Comparison of ENCODE assay signal across 13 cellular contexts in genomic region chr3:10187295-10187876, GRCh38. TPM values are rescaled to one million over a fixed set of nuclear protein-coding genes. Genes with fewer than 3 reads are reported as not detected.
A peak's percentile ranks its signal among the peaks of the same experiment; 100 is the strongest.
DNase-seq lines count a peak whose midpoint lies in the region; ATAC-seq and TF ChIP-seq lines count a peak whose summit lies in the region.
"Had no signal": no experiment of that assay in that cellular context is flagged by ENCODE, and none has a peak within 500 bp of the region (broad histone marks: within the 10 kb centered on the region; RNA-seq: fewer than 3 reads in every experiment).

No MANE protein-coding gene starts in this region.

- no peaks in the 10 kb centered on the region for H3K9me3 Mint-ChIP-seq in CD4-positive, alpha-beta memory T cell
- H3K9me3 Mint-ChIP-seq in nephron progenitor cell = no peaks in the 10 kb centered on the region
- no peaks in the 10 kb centered on the region for H3K9me3 Mint-ChIP-seq in stimulated activated naive B cell treated with anti-CD40 and anti-IgM and Interleukin-4, amounts not matched to agents 10 μg/mL and 1 μg/mL and 100 μg/mL, for 72 hours
- H3K9me3 Mint-ChIP-seq: activated T-cell treated with anti-CD3 and anti-CD28 coated beads, Interleukin-2, amount 50 U/mL, for 24 hours had no signal

- H3K4me1 Mint-ChIP-seq in CD4-positive, alpha-beta memory T cell = peaks cover 50 to 73% (median 62%) of the 10 kb centered on the region in 4 donors
- H3K4me1 Mint-ChIP-seq in nephron progenitor cell = peaks cover 46% of the 10 kb centered on the region
- peaks cover 46 to 77% of the 10 kb centered on the region in 2 donors for H3K4me1 Mint-ChIP-seq in stimulated activated naive B cell treated with anti-CD40 and anti-IgM and Interleukin-4, amounts not matched to agents 10 μg/mL and 1 μg/mL and 100 μg/mL, for 72 hours

- H3K36me3 ChIP-seq in CD4-positive, alpha-beta memory T cell (ENCODE audit: insufficient read depth, low read length) = peaks cover 5% of the 10 kb centered on the region
- H3K36me3 ChIP-seq in OCI-LY1 (ENCODE audit: insufficient read depth, low read length) (peaks cover 26% of the 10 kb centered on the region; the same call in 1 of the 2 replicates), brain microvascular endothelial cell (replicated peaks) (no peaks in the 10 kb centered on the region), uterus (no peaks in the 10 kb centered on the region)

- H3K4me1 ChIP-seq in CD4-positive, alpha-beta memory T cell (ENCODE audit: insufficient read depth, low read length) = peaks cover 67% of the 10 kb centered on the region
- peaks cover 64% of the 10 kb centered on the region for H3K4me1 ChIP-seq in OCI-LY1 (ENCODE audit: insufficient read depth, low read length, severe bottlenecking)
- H3K4me1 ChIP-seq in uterus = peaks cover 7 to 11% of the 10 kb centered on the region in 2 donors

- DNase-seq in CD4-positive, alpha-beta memory T cell = no peak
- DNase-seq in nephron progenitor cell (no peak), brain microvascular endothelial cell (no peak), uterus (no peak), G401 (ENCODE audit: low spot score) (no peak)
- no peak for DNase-seq in stimulated activated naive B cell treated with anti-CD40 and anti-IgM and Interleukin-4, amounts not matched to agents 10 μg/mL and 1 μg/mL and 100 μg/mL, for 72 hours
- DNase-seq: activated T-cell treated with anti-CD3 and anti-CD28 coated beads, Interleukin-2, amount 50 U/mL, for 24 hours; effector CD4-positive, alpha-beta T cell; HCEC 1CT; stimulated activated CD4-positive, alpha-beta T cell treated with anti-CD3 and anti-CD28 coated beads, Interleukin-2, amount 100 ng/mL, for 24 hours had no signal

- no peaks in the 10 kb centered on the region for H3K9me2 ChIP-seq in OCI-LY1 (ENCODE audit: low read depth, low read length)

- CTCF ChIA-PET in CD4-positive, alpha-beta memory T cell (lab: Charles Lee; ENCODE audit: partially characterized antibody) = interaction anchor here (0.8 to 2.4 kb wide), 5 partner anchors 22 to 55 kb away, joined by 4 to 15 read pairs (median 10); partner anchors contain the start of gene IRAK2

- H3K27me3 Mint-ChIP-seq in CD4-positive, alpha-beta memory T cell = no peaks in the 10 kb centered on the region
- no peaks in the 10 kb centered on the region for H3K27me3 Mint-ChIP-seq in nephron progenitor cell (ENCODE audit: low read depth, poor library complexity)
- H3K27me3 Mint-ChIP-seq in stimulated activated naive B cell treated with anti-CD40 and anti-IgM and Interleukin-4, amounts not matched to agents 10 μg/mL and 1 μg/mL and 100 μg/mL, for 72 hours = no peaks in the 10 kb centered on the region
- H3K27me3 Mint-ChIP-seq: activated T-cell treated with anti-CD3 and anti-CD28 coated beads, Interleukin-2, amount 50 U/mL, for 24 hours had no signal

- intact Hi-C loops in CD4-positive, alpha-beta memory T cell (cut with micrococcal nuclease) = no loop called here
- intact Hi-C loops in uterus (cut with DNase I; ENCODE audit: low total_unique reads) = no loop called here

- ATAC-seq in stimulated activated naive B cell treated with anti-CD40 and anti-IgM and Interleukin-4, amounts not matched to agents 10 μg/mL and 1 μg/mL and 100 μg/mL, for 72 hours (replicated peaks) = no peak

- no peaks in the 10 kb centered on the region for H3K79me2 ChIP-seq in OCI-LY1 (ENCODE audit: insufficient read depth, low read length)

- H3K4me3 Mint-ChIP-seq in CD4-positive, alpha-beta memory T cell = peak overlapping the region in 6 of 8 donors; percentile 20 to 74 (median 46)
- no peak overlapping the region for H3K4me3 Mint-ChIP-seq in nephron progenitor cell
- no peak overlapping the region for H3K4me3 Mint-ChIP-seq in stimulated activated naive B cell treated with anti-CD40 and anti-IgM and Interleukin-4, amounts not matched to agents 10 μg/mL and 1 μg/mL and 100 μg/mL, for 72 hours
- H3K4me3 Mint-ChIP-seq: activated T-cell treated with anti-CD3 and anti-CD28 coated beads, Interleukin-2, amount 50 U/mL, for 24 hours had no signal

- no peaks in the 10 kb centered on the region for H3K9me3 ChIP-seq in CD4-positive, alpha-beta memory T cell (ENCODE audit: control insufficient read depth in 1 of 2, low read length in 2 of 2)
- H3K9me3 ChIP-seq in OCI-LY1 (ENCODE audit: low read length) = no peaks in the 10 kb centered on the region
- no peaks in the 10 kb centered on the region for H3K9me3 ChIP-seq in uterus

- H3K4me3 ChIP-seq in CD4-positive, alpha-beta memory T cell (ENCODE audit: low read length in 2 of 2) = no peak overlapping the region
- no peak overlapping the region for H3K4me3 ChIP-seq in OCI-LY1 (ENCODE audit: low read depth, low read length, poor library complexity, severe bottlenecking)
- H3K4me3 ChIP-seq in brain microvascular endothelial cell (ENCODE audit: low read depth, low read length) = no peak overlapping the region
- H3K4me3 ChIP-seq in uterus = no peak overlapping the region
- H3K4me3 ChIP-seq: SK-N-MC had no signal

- H3F3A ChIP-seq in OCI-LY1 (ENCODE audit: insufficient read depth, low read length) = 0 out of 2 replicates have a peak, but pooled peaks cover 2% of the 10 kb centered on the region

- no peak for TF ChIP-seq POLR2A in uterus (IDR thresholded peaks at IDR 0.05)

- peak overlapping the region; percentile 74 to 96 (median 89) for H3K27ac Mint-ChIP-seq in CD4-positive, alpha-beta memory T cell
- peak overlapping the region; percentile 62 for H3K27ac Mint-ChIP-seq in nephron progenitor cell
- H3K27ac Mint-ChIP-seq in stimulated activated naive B cell treated with anti-CD40 and anti-IgM and Interleukin-4, amounts not matched to agents 10 μg/mL and 1 μg/mL and 100 μg/mL, for 72 hours = no peak overlapping the region

- in situ Hi-C loops in brain microvascular endothelial cell (cut with HindIII; ENCODE audit: low pct_ligation_motif_present, low sequenced_read_pairs) (no loop called here), G401 (cut with HindIII; ENCODE audit: low sequenced_read_pairs) (no loop called here)

- no peak overlapping the region for H2AFZ ChIP-seq in OCI-LY1 (ENCODE audit: low read length)

- peaks cover 4 to 11% of the 10 kb centered on the region in 2 donors for H3K36me3 Mint-ChIP-seq in CD4-positive, alpha-beta memory T cell
- H3K36me3 Mint-ChIP-seq in nephron progenitor cell (ENCODE audit: low read depth) = no peaks in the 10 kb centered on the region
- peaks cover 6 to 18% of the 10 kb centered on the region in 2 donors for H3K36me3 Mint-ChIP-seq in stimulated activated naive B cell treated with anti-CD40 and anti-IgM and Interleukin-4, amounts not matched to agents 10 μg/mL and 1 μg/mL and 100 μg/mL, for 72 hours

- H3K4me2 ChIP-seq in OCI-LY1 (ENCODE audit: low read length) = no peak overlapping the region

- H3K27me3 ChIP-seq in CD4-positive, alpha-beta memory T cell (ENCODE audit: insufficient read depth, low read length) = no peaks in the 10 kb centered on the region
- H3K27me3 ChIP-seq in OCI-LY1 (ENCODE audit: insufficient read depth, low read length) (no peaks in the 10 kb centered on the region), brain microvascular endothelial cell (replicated peaks) (no peaks in the 10 kb centered on the region), uterus (no peaks in the 10 kb centered on the region)

- no peak for TF ChIP-seq CTCF in OCI-LY1 (IDR thresholded peaks at IDR 0.05; ENCODE audit: low read length)
- TF ChIP-seq CTCF in nephron progenitor cell (IDR thresholded peaks at IDR 0.05) = no peak
- no peak for TF ChIP-seq CTCF in brain microvascular endothelial cell (IDR thresholded peaks at IDR 0.05; ENCODE audit: low read depth, low read length, missing control alignments)
- TF ChIP-seq CTCF in uterus (IDR thresholded peaks at IDR 0.05) = no peak

- POLR2A ChIA-PET in CD4-positive, alpha-beta memory T cell (lab: Charles Lee; ENCODE audit: partially characterized antibody) = interaction anchor here (1.2 to 3.2 kb wide), 4 partner anchors 12 to 161 kb away, joined by 3 to 19 read pairs (median 4); partner anchors contain the start of genes FANCD2, TATDN2 and VHL

- H3K9ac ChIP-seq in OCI-LY1 (ENCODE audit: low read length) = no peak overlapping the region

- H3K27ac ChIP-seq in CD4-positive, alpha-beta memory T cell (ENCODE audit: low read depth, low read length) = peak overlapping the region; percentile 51
- H3K27ac ChIP-seq in OCI-LY1 (ENCODE audit: low read depth, low read length, poor library complexity, severe bottlenecking) (peak overlapping the region; percentile 68), cingulate gyrus (ENCODE audit: low read depth, low read length) (peak overlapping the region; percentile 83), brain microvascular endothelial cell (no peak overlapping the region), uterus (no peak overlapping the region)
- H3K27ac ChIP-seq: SK-N-MC had no signal

- H4K20me1 ChIP-seq in OCI-LY1 (ENCODE audit: insufficient read depth, low read length) = no peaks in the 10 kb centered on the region

RNA-seq across cellular contexts. Expression of gene IRAK2, which starts 22.7 kb away (rescaled TPM):
- 1 to 10 TPM; 4.8 to 5.3 TPM for total RNA-seq in CD4-positive, alpha-beta memory T cell
- polyA plus RNA-seq in CD4-positive, alpha-beta memory T cell = 1 to 10 TPM; 4.4 to 5.8 TPM
- total RNA-seq in uterus = 1 to 10 TPM in 3 of 4 donors, under 1 TPM in 1; 0.29 to 8.7 (median 3.7) TPM
- total RNA-seq in G401 (2014; rRNA removed; shearing (Covaris generic)) = 2.4 and 2.5 TPM in 2 replicates

RNA-seq across cellular contexts. Expression of gene VHL, which starts 45.8 kb away (rescaled TPM):
- total RNA-seq in CD4-positive, alpha-beta memory T cell = 10 to 100 TPM; 73.7 to 75.9 TPM
- 10 to 100 TPM in 1 of 2 donors, 1 to 10 TPM in 1; 2.0 to 29.9 TPM for polyA plus RNA-seq in CD4-positive, alpha-beta memory T cell
- 10 to 100 TPM; 14.6 to 73.7 (median 33.3) TPM for total RNA-seq in uterus
- total RNA-seq in G401 (2014; rRNA removed; shearing (Covaris generic)) = 88.5 and 95.8 TPM in 2 replicates

Comparison
In these comparisons a context has a peak if more than half of its experiments do, and no peak if none do; other contexts are left out.
1. H3K27ac ChIP-seq: peak in CD4-positive, alpha-beta memory T cell (single experiment), OCI-LY1 (single experiment) and cingulate gyrus (single experiment); none in brain microvascular endothelial cell (single experiment) and uterus (0 of 2).
2. H3K4me3 Mint-ChIP-seq: peak in CD4-positive, alpha-beta memory T cell (6 of 8); none in nephron progenitor cell (single experiment) and stimulated activated naive B cell treated with anti-CD40 and anti-IgM and Interleukin-4, amounts not matched to agents 10 μg/mL and 1 μg/mL and 100 μg/mL, for 72 hours (0 of 2).